Comparison of ENCODE assay signal across 8 cellular contexts in the genomic region with DNA sequence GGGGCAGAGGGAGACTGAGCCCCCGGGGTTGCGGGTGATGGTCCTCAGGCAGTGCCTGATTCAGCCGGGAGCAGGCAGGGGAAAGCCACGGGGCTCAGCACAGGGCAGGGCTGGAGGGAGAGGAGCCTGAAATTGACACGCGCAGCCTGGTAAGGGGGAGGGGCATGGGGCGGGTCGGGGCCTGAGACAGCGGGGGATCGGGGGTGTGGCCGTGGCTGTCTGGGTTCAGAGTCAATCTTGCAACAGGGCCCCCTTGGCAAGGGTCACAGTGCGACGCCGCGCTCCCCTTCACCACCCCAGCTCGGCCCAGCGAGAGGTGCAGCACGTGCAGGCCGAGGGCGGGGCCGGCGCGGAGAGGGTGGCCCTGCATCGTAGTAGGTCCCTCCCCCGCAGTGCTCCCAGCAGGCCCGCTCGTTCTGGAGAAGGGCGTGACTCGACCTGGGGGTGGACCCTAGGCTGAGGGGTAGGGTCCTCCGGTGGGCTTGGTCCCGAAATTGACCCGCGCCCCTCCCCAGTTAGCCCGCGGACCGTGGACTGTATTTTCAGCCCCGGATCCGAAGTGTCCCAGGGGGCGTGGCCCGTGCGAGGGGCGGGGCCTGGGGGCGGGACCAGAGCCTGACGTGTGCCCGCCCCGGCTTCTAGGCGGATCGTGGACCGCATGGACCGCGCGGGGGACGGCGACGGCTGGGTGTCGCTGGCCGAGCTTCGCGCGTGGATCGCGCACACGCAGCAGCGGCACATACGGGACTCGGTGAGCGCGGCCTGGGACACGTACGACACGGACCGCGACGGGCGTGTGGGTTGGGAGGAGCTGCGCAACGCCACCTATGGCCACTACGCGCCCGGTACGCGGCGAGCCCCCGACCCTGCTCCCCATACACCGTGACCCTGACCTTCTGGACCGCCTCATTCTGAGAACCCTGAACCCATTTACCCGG. TPM values are rescaled to one million over a fixed set of nuclear protein-coding genes. Genes with fewer than 3 reads are reported as not detected.
DNase-seq lines count a peak whose midpoint lies in the region; ATAC-seq, FAIRE-seq and TF ChIP-seq lines count a peak whose summit lies in the region.

No MANE protein-coding gene starts in this region.

- FAIRE-seq in bronchial epithelial cell (lab: Jason Lieb, UNC) = no peak

- H3K4me3 Mint-ChIP-seq in WTC11 = peak overlapping the region; percentile 71

- H3K27ac Mint-ChIP-seq in WTC11 = no peak overlapping the region

- CTCF ChIA-PET in WTC11 (lab: Charles Lee) = interaction anchor here (0.5 to 4.5 kb wide), 21 partner anchors 9 to 212 kb away, joined by 3 to 62 read pairs (median 4); a partner anchor contains a TSS

- peaks cover 3% of the 10 kb centered on the region; the same call in 1 of the 2 replicates for H3K36me3 Mint-ChIP-seq in WTC11

- peak; percentile 62 for DNase-seq in DMS 273 treated with DMSO at 0.1 percent for 48 hours (lab: John Stamatoyannopoulos, UW)
- DNase-seq in NCI-H1105 treated with DMSO at 0.1 percent for 48 hours (lab: John Stamatoyannopoulos, UW) = peak; percentile 44
- peak; percentile 82 for DNase-seq in WTC11 (ENCODE audit: low spot score)
- DNase-seq in bronchial epithelial cell (ENCODE audit: low read depth) = peak; percentile 41
- peak; percentile 40 for DNase-seq in kidney tubule cell (ENCODE audit: low spot score)
- peak; percentile 87 for DNase-seq in stimulated activated CD4-positive, alpha-beta T cell treated with anti-CD3 and anti-CD28 coated beads, Interleukin-4, amount 100 ng/mL, for 1 hour
- DNase-seq in LoVo (ENCODE audit: low spot score) = no peak

- no peaks in the 10 kb centered on the region for H3K9me3 Mint-ChIP-seq in WTC11

- peaks cover 22% of the 10 kb centered on the region for H3K27me3 Mint-ChIP-seq in WTC11 (ENCODE audit: low read depth)

- no peaks in the 10 kb centered on the region for H3K36me3 ChIP-seq in bronchial epithelial cell (ENCODE audit: control insufficient read depth, insufficient read depth, low read length)

- ATAC-seq in GM21723 (IDR thresholded peaks at IDR 0.05; ENCODE audit: unreplicated experiment) (peak; percentile 74), WTC11 (peak; percentile 75)

- peak overlapping the region; percentile 68 for H3K4me3 ChIP-seq in bronchial epithelial cell (ENCODE audit: low read depth, low read length)

- peaks cover 17% of the 10 kb centered on the region for H3K4me1 Mint-ChIP-seq in WTC11

- TF ChIP-seq CTCF in WTC11 (IDR thresholded peaks at IDR 0.05) (no peak), bronchial epithelial cell (IDR thresholded peaks at IDR 0.05; ENCODE audit: insufficient read depth, low read length, severe bottlenecking) (peak; percentile 59)

- POLR2A ChIA-PET in WTC11 (lab: Charles Lee) = interaction anchor here (0.6 to 1.8 kb wide), 3 partner anchors 21 to 62 kb away, joined by 3 to 4 read pairs (median 3); a partner anchor contains a TSS

- no peaks in the 10 kb centered on the region for H3K27me3 ChIP-seq in bronchial epithelial cell (ENCODE audit: control insufficient read depth, insufficient read depth, low read length)

TF ChIP-seq in WTC11, 78 proteins besides CTCF, POLR2A, EP300 and RAD21 (continues in another document):
- TF ChIP-seq, protein P1, sequence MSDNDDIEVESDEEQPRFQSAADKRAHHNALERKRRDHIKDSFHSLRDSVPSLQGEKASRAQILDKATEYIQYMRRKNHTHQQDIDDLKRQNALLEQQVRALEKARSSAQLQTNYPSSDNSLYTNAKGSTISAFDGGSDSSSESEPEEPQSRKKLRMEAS (CRISPR knock-in tag; IDR thresholded peaks at IDR 0.05) = peak; percentile 71
- peak; percentile 44; the same call in 1 of the 2 replicates for TF ChIP-seq ZNF423 (CRISPR knock-in tag; IDR thresholded peaks at IDR 0.05)
- TF ChIP-seq PRRX2 (CRISPR knock-in tag; IDR thresholded peaks at IDR 0.05) = no peak
- TF ChIP-seq, protein P2, sequence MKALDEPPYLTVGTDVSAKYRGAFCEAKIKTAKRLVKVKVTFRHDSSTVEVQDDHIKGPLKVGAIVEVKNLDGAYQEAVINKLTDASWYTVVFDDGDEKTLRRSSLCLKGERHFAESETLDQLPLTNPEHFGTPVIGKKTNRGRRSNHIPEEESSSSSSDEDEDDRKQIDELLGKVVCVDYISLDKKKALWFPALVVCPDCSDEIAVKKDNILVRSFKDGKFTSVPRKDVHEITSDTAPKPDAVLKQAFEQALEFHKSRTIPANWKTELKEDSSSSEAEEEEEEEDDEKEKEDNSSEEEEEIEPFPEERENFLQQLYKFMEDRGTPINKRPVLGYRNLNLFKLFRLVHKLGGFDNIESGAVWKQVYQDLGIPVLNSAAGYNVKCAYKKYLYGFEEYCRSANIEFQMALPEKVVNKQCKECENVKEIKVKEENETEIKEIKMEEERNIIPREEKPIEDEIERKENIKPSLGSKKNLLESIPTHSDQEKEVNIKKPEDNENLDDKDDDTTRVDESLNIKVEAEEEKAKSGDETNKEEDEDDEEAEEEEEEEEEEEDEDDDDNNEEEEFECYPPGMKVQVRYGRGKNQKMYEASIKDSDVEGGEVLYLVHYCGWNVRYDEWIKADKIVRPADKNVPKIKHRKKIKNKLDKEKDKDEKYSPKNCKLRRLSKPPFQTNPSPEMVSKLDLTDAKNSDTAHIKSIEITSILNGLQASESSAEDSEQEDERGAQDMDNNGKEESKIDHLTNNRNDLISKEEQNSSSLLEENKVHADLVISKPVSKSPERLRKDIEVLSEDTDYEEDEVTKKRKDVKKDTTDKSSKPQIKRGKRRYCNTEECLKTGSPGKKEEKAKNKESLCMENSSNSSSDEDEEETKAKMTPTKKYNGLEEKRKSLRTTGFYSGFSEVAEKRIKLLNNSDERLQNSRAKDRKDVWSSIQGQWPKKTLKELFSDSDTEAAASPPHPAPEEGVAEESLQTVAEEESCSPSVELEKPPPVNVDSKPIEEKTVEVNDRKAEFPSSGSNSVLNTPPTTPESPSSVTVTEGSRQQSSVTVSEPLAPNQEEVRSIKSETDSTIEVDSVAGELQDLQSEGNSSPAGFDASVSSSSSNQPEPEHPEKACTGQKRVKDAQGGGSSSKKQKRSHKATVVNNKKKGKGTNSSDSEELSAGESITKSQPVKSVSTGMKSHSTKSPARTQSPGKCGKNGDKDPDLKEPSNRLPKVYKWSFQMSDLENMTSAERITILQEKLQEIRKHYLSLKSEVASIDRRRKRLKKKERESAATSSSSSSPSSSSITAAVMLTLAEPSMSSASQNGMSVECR (CRISPR knock-in tag; IDR thresholded peaks at IDR 0.05; ENCODE audit: borderline replicate concordance) = no peak; the same call in none of the 2 replicates
- TF ChIP-seq, protein P3, sequence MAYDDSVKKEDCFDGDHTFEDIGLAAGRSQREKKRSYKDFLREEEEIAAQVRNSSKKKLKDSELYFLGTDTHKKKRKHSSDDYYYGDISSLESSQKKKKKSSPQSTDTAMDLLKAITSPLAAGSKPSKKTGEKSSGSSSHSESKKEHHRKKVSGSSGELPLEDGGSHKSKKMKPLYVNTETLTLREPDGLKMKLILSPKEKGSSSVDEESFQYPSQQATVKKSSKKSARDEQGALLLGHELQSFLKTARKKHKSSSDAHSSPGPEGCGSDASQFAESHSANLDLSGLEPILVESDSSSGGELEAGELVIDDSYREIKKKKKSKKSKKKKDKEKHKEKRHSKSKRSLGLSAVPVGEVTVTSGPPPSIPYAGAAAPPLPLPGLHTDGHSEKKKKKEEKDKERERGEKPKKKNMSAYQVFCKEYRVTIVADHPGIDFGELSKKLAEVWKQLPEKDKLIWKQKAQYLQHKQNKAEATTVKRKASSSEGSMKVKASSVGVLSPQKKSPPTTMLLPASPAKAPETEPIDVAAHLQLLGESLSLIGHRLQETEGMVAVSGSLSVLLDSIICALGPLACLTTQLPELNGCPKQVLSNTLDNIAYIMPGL (CRISPR knock-in tag; IDR thresholded peaks at IDR 0.05) = peak; percentile 74; the same call in 1 of the 2 replicates
- TF ChIP-seq, protein P4, sequence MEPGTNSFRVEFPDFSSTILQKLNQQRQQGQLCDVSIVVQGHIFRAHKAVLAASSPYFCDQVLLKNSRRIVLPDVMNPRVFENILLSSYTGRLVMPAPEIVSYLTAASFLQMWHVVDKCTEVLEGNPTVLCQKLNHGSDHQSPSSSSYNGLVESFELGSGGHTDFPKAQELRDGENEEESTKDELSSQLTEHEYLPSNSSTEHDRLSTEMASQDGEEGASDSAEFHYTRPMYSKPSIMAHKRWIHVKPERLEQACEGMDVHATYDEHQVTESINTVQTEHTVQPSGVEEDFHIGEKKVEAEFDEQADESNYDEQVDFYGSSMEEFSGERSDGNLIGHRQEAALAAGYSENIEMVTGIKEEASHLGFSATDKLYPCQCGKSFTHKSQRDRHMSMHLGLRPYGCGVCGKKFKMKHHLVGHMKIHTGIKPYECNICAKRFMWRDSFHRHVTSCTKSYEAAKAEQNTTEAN (CRISPR knock-in tag; IDR thresholded peaks at IDR 0.05) = no peak; the same call in 1 of the 2 replicates
- peak; percentile 74; the same call in 1 of the 2 replicates for TF ChIP-seq ATF1 (CRISPR knock-in tag; IDR thresholded peaks at IDR 0.05)
- 0 out of 2 replicates have a peak, but pooled peaks have one; percentile 33 for TF ChIP-seq CREM (CRISPR knock-in tag; IDR thresholded peaks at IDR 0.05)
- no peak for TF ChIP-seq ZNF263 (CRISPR knock-in tag; IDR thresholded peaks at IDR 0.05; ENCODE audit: low read depth)
- TF ChIP-seq FOXP1 (CRISPR knock-in tag; IDR thresholded peaks at IDR 0.05; ENCODE audit: borderline replicate concordance) = peak; percentile 82; the same call in 1 of the 2 replicates
- TF ChIP-seq, protein P5, sequence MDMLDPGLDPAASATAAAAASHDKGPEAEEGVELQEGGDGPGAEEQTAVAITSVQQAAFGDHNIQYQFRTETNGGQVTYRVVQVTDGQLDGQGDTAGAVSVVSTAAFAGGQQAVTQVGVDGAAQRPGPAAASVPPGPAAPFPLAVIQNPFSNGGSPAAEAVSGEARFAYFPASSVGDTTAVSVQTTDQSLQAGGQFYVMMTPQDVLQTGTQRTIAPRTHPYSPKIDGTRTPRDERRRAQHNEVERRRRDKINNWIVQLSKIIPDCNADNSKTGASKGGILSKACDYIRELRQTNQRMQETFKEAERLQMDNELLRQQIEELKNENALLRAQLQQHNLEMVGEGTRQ (CRISPR knock-in tag; IDR thresholded peaks at IDR 0.05) = peak; percentile 69
- TF ChIP-seq, protein P6, sequence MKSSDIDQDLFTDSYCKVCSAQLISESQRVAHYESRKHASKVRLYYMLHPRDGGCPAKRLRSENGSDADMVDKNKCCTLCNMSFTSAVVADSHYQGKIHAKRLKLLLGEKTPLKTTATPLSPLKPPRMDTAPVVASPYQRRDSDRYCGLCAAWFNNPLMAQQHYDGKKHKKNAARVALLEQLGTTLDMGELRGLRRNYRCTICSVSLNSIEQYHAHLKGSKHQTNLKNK (CRISPR knock-in tag; IDR thresholded peaks at IDR 0.05) = no peak

RNA-seq across cellular contexts. Expression of a gene that starts 6.0 kb away (rescaled TPM):
- total RNA-seq in WTC11 (2021) = 14.3 to 20.6 TPM (median 20.3 TPM) in 3 replicates
- 0.77 and 3.9 TPM in 2 replicates for total RNA-seq in bronchial epithelial cell

RNA-seq across cellular contexts. Expression of a gene that starts 21.4 kb away (rescaled TPM):
- total RNA-seq in WTC11 (2021) (53.8 to 69.9 TPM (median 61.2 TPM) in 3 replicates), bronchial epithelial cell (13.2 and 15.7 TPM in 2 replicates)

RNA-seq across cellular contexts. Expression of a gene that starts 37.6 kb away (rescaled TPM):
- total RNA-seq in WTC11 (2021) (2,299 to 2,683 TPM (median 2,679 TPM) in 3 replicates), bronchial epithelial cell (4,057 and 8,908 TPM in 2 replicates)

RNA-seq across cellular contexts. Expression of a gene that starts 46.4 kb away (rescaled TPM):
- total RNA-seq in WTC11 (2021) (3,861 to 4,362 TPM (median 4,362 TPM) in 3 replicates), bronchial epithelial cell (3,501 and 4,161 TPM in 2 replicates)

RNA-seq across cellular contexts. Expression of a gene that starts 46.5 kb away (rescaled TPM):
- total RNA-seq in WTC11 (2021) (82.3 to 97.9 TPM (median 87.6 TPM) in 3 replicates), bronchial epithelial cell (71.1 and 78.0 TPM in 2 replicates)
